ENCODE assay signal across 18 cellular contexts in genomic region chr11:106986261-106986660, GRCh38. TPM values are rescaled to one million over a fixed set of nuclear protein-coding genes. Genes with fewer than 3 reads are reported as not detected.
DNase-seq lines count a peak whose midpoint lies in the region; ATAC-seq and TF ChIP-seq lines count a peak whose summit lies in the region.
"Had no signal": no experiment of that assay in that cellular context is flagged by ENCODE, and none has a peak within 500 bp of the region (broad histone marks: within the 10 kb centered on the region; RNA-seq: fewer than 3 reads in every experiment).

No MANE protein-coding gene starts in this region.

- TF ChIP-seq CTCF in choroid plexus epithelial cell (conservative IDR thresholded peaks at IDR 0.05; ENCODE audit: low read depth, low read length) (no peak), hepatocyte (IDR thresholded peaks at IDR 0.05; ENCODE audit: poor library complexity) (no peak)

- no peak overlapping the region for H3K4me3 ChIP-seq in choroid plexus epithelial cell (ENCODE audit: low read depth, low read length)
- H3K4me3 ChIP-seq in hepatocyte: no peak overlapping the region
- H3K4me3 ChIP-seq: GM23338 had no signal

- H3K9me3 ChIP-seq in hepatocyte (ENCODE audit: low read depth): no peaks in the 10 kb centered on the region

- peaks cover 26% of the 10 kb centered on the region for H3K4me1 ChIP-seq in hepatocyte (ENCODE audit: insufficient read depth)

- H2AFZ ChIP-seq in hepatocyte: no peak overlapping the region
- H2AFZ ChIP-seq: GM23338 had no signal

- H4K20me1 ChIP-seq in hepatocyte (ENCODE audit: insufficient read depth, poor library complexity, severe bottlenecking): no peaks in the 10 kb centered on the region

- no peaks in the 10 kb centered on the region for H3K27me3 ChIP-seq in hepatocyte

- H3K4me2 ChIP-seq in hepatocyte: no peak overlapping the region
- H3K4me2 ChIP-seq: GM23338 had no signal

- no peak for ATAC-seq in GM18861 (IDR thresholded peaks at IDR 0.05; ENCODE audit: unreplicated experiment)
- ATAC-seq: activated T-cell treated with anti-CD3 and anti-CD28 coated beads, Interleukin-2, amount 50 U/mL, for 4 hours; GM23338; Panc1; stimulated activated naive CD8-positive, alpha-beta T cell treated with anti-CD3 and anti-CD28 coated beads, Interleukin-15, amount 100 ng/mL, for 72 hours had no signal

- no peaks in the 10 kb centered on the region for H3K9me2 ChIP-seq in hepatocyte (replicated peaks; ENCODE audit: insufficient read depth)

- H3K79me2 ChIP-seq in hepatocyte: no peaks in the 10 kb centered on the region

- DNase-seq in AG20443 (ENCODE audit: low spot score): peak; percentile 32
- peak; percentile 43 for DNase-seq in NCI-H226
- peak; percentile 51 for DNase-seq in choroid plexus epithelial cell (ENCODE audit: low read depth)
- peak; percentile 20 for DNase-seq in hepatocyte (ENCODE audit: low spot score)
- no peak for DNase-seq in retina
- no peak for DNase-seq in SIG-M5 treated with dmso at 0.1 percent for 504 hours (lab: John Stamatoyannopoulos, UW; ENCODE audit: unreplicated experiment)
- no peak for DNase-seq in NCI-H2029 (lab: John Stamatoyannopoulos, UW)
- DNase-seq: activated CD4-positive, alpha-beta T cell treated with anti-CD3 and anti-CD28 coated beads for 48 hours; activated T-cell treated with anti-CD3 and anti-CD28 coated beads, Interleukin-2, amount 50 U/mL, for 4 hours; cortex of kidney; foreskin melanocyte; KG1; NCI-H1417 treated with DMSO at 0.1 percent for 48 hours; NCI-H446; stimulated activated naive CD8-positive, alpha-beta T cell treated with anti-CD3 and anti-CD28 coated beads, Interleukin-15, amount 100 ng/mL, for 72 hours had no signal

- no peaks in the 10 kb centered on the region for H3K36me3 ChIP-seq in hepatocyte (replicated peaks; ENCODE audit: insufficient read depth, low read depth)

- peak overlapping the region; percentile 62 for H3K27ac ChIP-seq in hepatocyte

- 79% methylated on average over 3 of the region's 3 CpGs for WGBS in hepatocyte (ENCODE audit: low lambda C conversion rate, missing lambda C conversion rate)

RNA-seq across cellular contexts. Expression of gene GUCY1A2, which starts 32.0 kb away (rescaled TPM):
- total RNA-seq in hepatocyte: 8.4 and 9.1 TPM in 2 replicates
- 1.3 and 3.3 TPM in 2 replicates for polyA plus RNA-seq in hepatocyte

Comparison
In these comparisons a context has a peak if more than half of its experiments do, and no peak if none do; other contexts are left out.
1. DNase-seq: peak in AG20443 (single experiment), NCI-H226 (single experiment), choroid plexus epithelial cell (single experiment) and hepatocyte (single experiment); none in retina (single experiment), SIG-M5 treated with dmso at 0.1 percent for 504 hours (single experiment) and NCI-H2029 (single experiment).